Comparison of ENCODE assay signal across 9 cellular contexts in genomic region chr3:49722896-49723295, GRCh38. TPM values are rescaled to one million over a fixed set of nuclear protein-coding genes. Genes with fewer than 3 reads are reported as not detected.
A peak's percentile ranks its signal among the peaks of the same experiment; 100 is the strongest.
DNase-seq lines count a peak whose midpoint lies in the region; ATAC-seq, FAIRE-seq and TF ChIP-seq lines count a peak whose summit lies in the region.
"Had no signal": no experiment of that assay in that cellular context is flagged by ENCODE, and none has a peak within 500 bp of the region (broad histone marks: within the 10 kb centered on the region; RNA-seq: fewer than 3 reads in every experiment).

No MANE protein-coding gene starts in this region.

- no peak for FAIRE-seq in kidney (lab: Jason Lieb, UNC)
- FAIRE-seq: A204.1 had no signal

- no peak overlapping the region for H2AFZ ChIP-seq in SK-N-SH (ENCODE audit: low read depth)

- no peak for TF ChIP-seq EP300 in SK-N-SH (IDR thresholded peaks at IDR 0.05; ENCODE audit: borderline replicate concordance in 1 of 2, low read depth in 1 of 2, low read length in 1 of 2)

- WGBS in SK-N-SH (ENCODE audit: low lambda C conversion rate), result 71% methylated on average over 7 of the region's 8 CpGs

- no peaks in the 10 kb centered on the region for H4K20me1 ChIP-seq in SK-N-SH (ENCODE audit: insufficient read depth)

- H3K27me3 ChIP-seq in SK-N-SH (ENCODE audit: insufficient read depth) (no peaks in the 10 kb centered on the region), subcutaneous abdominal adipose tissue (ENCODE audit: control insufficient read depth in 5 of 5, insufficient read depth in 4 of 5, low read length in 5 of 5) (peaks cover 0 to 2% (median 0%) of the 10 kb centered on the region in 5 donors)

- peak overlapping the region; percentile 100 for H3K4me2 ChIP-seq in SK-N-SH

- peaks cover 8% of the 10 kb centered on the region for H3K36me3 Mint-ChIP-seq in activated naive CD8-positive, alpha-beta T cell treated with anti-CD3 and anti-CD28 coated beads, Interleukin-2, amount 50 U/mL, for 24 hours (ENCODE audit: low read depth)

- peak overlapping the region; percentile 92 for H3K27ac Mint-ChIP-seq in activated naive CD8-positive, alpha-beta T cell treated with anti-CD3 and anti-CD28 coated beads, Interleukin-2, amount 50 U/mL, for 24 hours

- DNase-seq in SK-N-SH (peak; percentile 25), kidney (no peak), midbrain (lab: John Stamatoyannopoulos, UW) (no peak), NCI-H2227 treated with DMSO at 0.1 percent for 48 hours (lab: John Stamatoyannopoulos, UW) (no peak)
- no peak for DNase-seq in activated naive CD8-positive, alpha-beta T cell treated with anti-CD3 and anti-CD28 coated beads, Interleukin-2, amount 50 U/mL, for 24 hours

- ATAC-seq in SK-N-SH treated with all-trans-retinoic acid at 6 μM for 48 hours, result no peak
- ATAC-seq in activated naive CD8-positive, alpha-beta T cell treated with anti-CD3 and anti-CD28 coated beads, Interleukin-2, amount 50 U/mL, for 24 hours, result no peak
- ATAC-seq in HG02840 (IDR thresholded peaks at IDR 0.05; ENCODE audit: low FRiP score, unreplicated experiment), result no peak

- no peaks in the 10 kb centered on the region for H3K9me2 ChIP-seq in SK-N-SH

- H3K27ac ChIP-seq in SK-N-SH (ENCODE audit: low read depth in 2 of 2, low read length in 1 of 2) (peak overlapping the region; percentile 81 to 83; a peak in 3 of 4 replicates), kidney (ENCODE audit: low read depth in 2 of 2, low read length in 2 of 2) (peak overlapping the region in 1 of 2 donors; percentile 95), subcutaneous abdominal adipose tissue (ENCODE audit: low read depth, low read length) (peak overlapping the region; percentile 81)

- intact Hi-C loops in kidney (cut with DNase I), result no loop called here

- H3K4me3 ChIP-seq in SK-N-SH (ENCODE audit: low read depth in 2 of 2, low read length in 1 of 2) (peak overlapping the region; percentile 98 to 99), kidney (ENCODE audit: low read length in 2 of 2) (peak overlapping the region; percentile 91 to 93), subcutaneous abdominal adipose tissue (ENCODE audit: low read depth in 1 of 5, low read length in 5 of 5) (peak overlapping the region; percentile 70 to 97 (median 93))

- CTCF ChIA-PET in SK-N-SH (lab: Yijun Ruan, JAX), result interaction anchor here (0.7 to 2.0 kb wide), 4 partner anchors 80 to 253 kb away, joined by 3 to 8 read pairs (median 4); partner anchors contain the start of gene INKA1

- H3K4me3 Mint-ChIP-seq in activated naive CD8-positive, alpha-beta T cell treated with anti-CD3 and anti-CD28 coated beads, Interleukin-2, amount 50 U/mL, for 24 hours, result peak overlapping the region; percentile 85

- POLR2A ChIA-PET in SK-N-SH (lab: Yijun Ruan, JAX), result interaction anchor here (1.2 to 2.2 kb wide), 2 partner anchors 11 to 116 kb away, joined by 4 to 8 read pairs; no protein-coding TSS in a partner anchor

- H3K36me3 ChIP-seq in SK-N-SH (replicated peaks in 1 of 2; ENCODE audit: control insufficient read depth in 1 of 2, insufficient read depth in 2 of 2, low read length in 1 of 2) (peaks cover 0 to 50% of the 10 kb centered on the region in 2 experiments), kidney (ENCODE audit: control insufficient read depth in 1 of 2, insufficient read depth in 2 of 2, low read length in 2 of 2) (peaks cover 15 to 23% of the 10 kb centered on the region in 2 donors), subcutaneous abdominal adipose tissue (ENCODE audit: control insufficient read depth in 5 of 5, insufficient read depth in 5 of 5, low read length in 5 of 5) (peaks cover 0 to 48% (median 43%) of the 10 kb centered on the region in 5 donors)

- peaks cover 15% of the 10 kb centered on the region for H3K79me2 ChIP-seq in SK-N-SH (ENCODE audit: insufficient read depth)

- peaks cover 8 to 32% of the 10 kb centered on the region in 2 experiments; a peak in 2 of 4 replicates for H3K4me1 ChIP-seq in SK-N-SH (ENCODE audit: control insufficient read depth in 1 of 2, insufficient read depth in 2 of 2, low read depth in 1 of 2, low read length in 1 of 2)
- H3K4me1 ChIP-seq in kidney (ENCODE audit: control insufficient read depth in 1 of 2, insufficient read depth in 1 of 2, low read depth in 1 of 2, low read length in 2 of 2), result peaks cover 12 to 36% of the 10 kb centered on the region in 2 donors
- H3K4me1 ChIP-seq in subcutaneous abdominal adipose tissue (ENCODE audit: control insufficient read depth in 5 of 5, insufficient read depth in 5 of 5, low read length in 5 of 5), result peaks cover 8 to 50% (median 41%) of the 10 kb centered on the region in 5 donors

- peaks cover 31% of the 10 kb centered on the region for H3K4me1 Mint-ChIP-seq in activated naive CD8-positive, alpha-beta T cell treated with anti-CD3 and anti-CD28 coated beads, Interleukin-2, amount 50 U/mL, for 24 hours

- peak overlapping the region; percentile 98 for H3K9ac ChIP-seq in SK-N-SH
- peak overlapping the region; percentile 95 to 96 for H3K9ac ChIP-seq in kidney (ENCODE audit: low read length in 2 of 2)
- H3K9ac ChIP-seq in subcutaneous abdominal adipose tissue (ENCODE audit: low read length in 5 of 5), result peak overlapping the region; percentile 77 to 96 (median 92)

- TF ChIP-seq RAD21 in SK-N-SH (IDR thresholded peaks at IDR 0.05; ENCODE audit: low read length), result no peak

- H3K27me3 Mint-ChIP-seq in activated naive CD8-positive, alpha-beta T cell treated with anti-CD3 and anti-CD28 coated beads, Interleukin-2, amount 50 U/mL, for 24 hours, result no peaks in the 10 kb centered on the region

- H3K9me3 ChIP-seq in SK-N-SH (no peaks in the 10 kb centered on the region), kidney (ENCODE audit: control insufficient read depth in 1 of 2, low read length in 2 of 2) (no peaks in the 10 kb centered on the region), subcutaneous abdominal adipose tissue (ENCODE audit: control insufficient read depth in 5 of 5, low read length in 5 of 5) (no peaks in the 10 kb centered on the region)

- no peak for TF ChIP-seq CTCF in SK-N-SH (IDR thresholded peaks at IDR 0.05)
- TF ChIP-seq CTCF in kidney (IDR thresholded peaks at IDR 0.05; ENCODE audit: borderline replicate concordance, extremely low read depth, insufficient read depth), result no peak

- no peaks in the 10 kb centered on the region for H3K9me3 Mint-ChIP-seq in activated naive CD8-positive, alpha-beta T cell treated with anti-CD3 and anti-CD28 coated beads, Interleukin-2, amount 50 U/mL, for 24 hours

- peaks cover 14% of the 10 kb centered on the region for H3F3A ChIP-seq in SK-N-SH (replicated peaks; ENCODE audit: insufficient read depth)

TF ChIP-seq in SK-N-SH, 30 proteins besides CTCF, POLR2A, EP300 and RAD21 (continues in another document):
- TF ChIP-seq TAF1 (IDR thresholded peaks at IDR 0.05; ENCODE audit: borderline replicate concordance, low read depth, low read length) (no peak), NRF1 (IDR thresholded peaks at IDR 0.05; ENCODE audit: low read depth, low read length) (no peak), NFIC (IDR thresholded peaks at IDR 0.05; ENCODE audit: borderline replicate concordance) (no peak), GATA2 (CRISPR knock-in tag; IDR thresholded peaks at IDR 0.05) (no peak), CHD2 (IDR thresholded peaks at IDR 0.05; ENCODE audit: low read length, partially characterized antibody) (no peak), MAX (IDR thresholded peaks at IDR 0.05; ENCODE audit: low read depth) (no peak)

TF ChIP-seq in SK-N-SH treated with all-trans-retinoic acid at 6 μM for 48 hours, 23 proteins besides CTCF, POLR2A, EP300 and RAD21 (continues in another document):
- no peak for TF ChIP-seq ISL1 (CRISPR knock-in tag; IDR thresholded peaks at IDR 0.05)
- no peak for TF ChIP-seq PPARA (CRISPR knock-in tag; IDR thresholded peaks at IDR 0.05; ENCODE audit: borderline replicate concordance)
- no peak for TF ChIP-seq CREB5 (CRISPR knock-in tag; IDR thresholded peaks at IDR 0.05; ENCODE audit: low read depth)
- no peak for TF ChIP-seq ZFP3 (CRISPR knock-in tag; IDR thresholded peaks at IDR 0.05)
- no peak for TF ChIP-seq SNAI2 (CRISPR knock-in tag; IDR thresholded peaks at IDR 0.05)
- no peak for TF ChIP-seq RARB (CRISPR knock-in tag; IDR thresholded peaks at IDR 0.05)
- TF ChIP-seq ARNTL (CRISPR knock-in tag; IDR thresholded peaks at IDR 0.05; ENCODE audit: borderline replicate concordance, low read depth), result no peak
- TF ChIP-seq CSDC2 (CRISPR knock-in tag; IDR thresholded peaks at IDR 0.05), result no peak

RNA-seq across cellular contexts. Expression of gene GMPPB, which starts 0.9 kb away (rescaled TPM):
- polyA plus RNA-seq in SK-N-SH (2012; rRNA removed) (25.1 and 28.3 TPM in 2 replicates), kidney (ENCODE audit: insufficient read depth, low read depth, low replicate concordance) (25.0 TPM)
- polyA plus RNA-seq in SK-N-SH (2012; cell fraction: cytosol; rRNA removed), result 9.2 and 16.1 TPM in 2 replicates
- polyA plus RNA-seq in SK-N-SH (2012; cell fraction: nucleus; rRNA removed), result 47.8 and 50.9 TPM in 2 replicates
- 37.4 TPM for total RNA-seq in kidney

RNA-seq across cellular contexts. Expression of gene AMIGO3, which starts 3.4 kb away (rescaled TPM):
- polyA plus RNA-seq in SK-N-SH (2012; rRNA removed), result 1.1 and 1.2 TPM in 2 replicates
- 0.66 TPM in 1 of 2 replicates, not detected in the other for polyA plus RNA-seq in SK-N-SH (2012; cell fraction: cytosol; rRNA removed)
- 5.8 and 6.5 TPM in 2 replicates for polyA plus RNA-seq in SK-N-SH (2012; cell fraction: nucleus; rRNA removed)
- total RNA-seq in kidney, result not detected
- polyA plus RNA-seq in kidney (ENCODE audit: insufficient read depth, low read depth, low replicate concordance), result 0.73 TPM

RNA-seq across cellular contexts. Expression of gene RNF123, which starts 33.5 kb away (rescaled TPM):
- polyA plus RNA-seq in SK-N-SH (2012; rRNA removed), result 48.1 and 53.3 TPM in 2 replicates
- polyA plus RNA-seq in SK-N-SH (2012; cell fraction: cytosol; rRNA removed), result 15.5 and 21.9 TPM in 2 replicates
- polyA plus RNA-seq in SK-N-SH (2012; cell fraction: nucleus; rRNA removed), result 151 and 186 TPM in 2 replicates
- total RNA-seq in kidney, result 43.7 TPM
- 41.7 TPM for polyA plus RNA-seq in kidney (ENCODE audit: insufficient read depth, low read depth, low replicate concordance)

RNA-seq across cellular contexts. Expression of gene MST1, which starts 33.6 kb away (rescaled TPM):
- 35.1 and 46.3 TPM in 2 replicates for polyA plus RNA-seq in SK-N-SH (2012; rRNA removed)
- polyA plus RNA-seq in SK-N-SH (2012; cell fraction: cytosol; rRNA removed), result 2.8 and 4.5 TPM in 2 replicates
- polyA plus RNA-seq in SK-N-SH (2012; cell fraction: nucleus; rRNA removed), result 411 and 496 TPM in 2 replicates
- 77.3 TPM for total RNA-seq in kidney
- 152 TPM for polyA plus RNA-seq in kidney (ENCODE audit: insufficient read depth, low read depth, low replicate concordance)

RNA-seq across cellular contexts. Expression of gene APEH, which starts 48.7 kb away (rescaled TPM):
- 112 and 122 TPM in 2 replicates for polyA plus RNA-seq in SK-N-SH (2012; rRNA removed)
- polyA plus RNA-seq in SK-N-SH (2012; cell fraction: cytosol; rRNA removed), result 61.5 and 82.7 TPM in 2 replicates
- polyA plus RNA-seq in SK-N-SH (2012; cell fraction: nucleus; rRNA removed), result 196 and 200 TPM in 2 replicates
- 143 TPM for total RNA-seq in kidney
- 138 TPM for polyA plus RNA-seq in kidney (ENCODE audit: insufficient read depth, low read depth, low replicate concordance)
